In genomic region chr21:26966360-26966977, GRCh38 we compare ENCODE assay signal across 1 cellular context.
A peak's percentile ranks its signal among the peaks of the same experiment; 100 is the strongest.
TF ChIP-seq lines count a peak whose summit lies in the region.

No MANE protein-coding gene starts in this region.

TF ChIP-seq in H1, 55 proteins besides CTCF, POLR2A, EP300 and RAD21:
- TF ChIP-seq KDM1A (IDR thresholded peaks at IDR 0.05; ENCODE audit: borderline replicate concordance, low read length) (peak; percentile 73), SIX5 (IDR thresholded peaks at IDR 0.05; ENCODE audit: low read depth, low read length) (no peak), CREB1 (IDR thresholded peaks at IDR 0.05) (no peak), EGR1 (IDR thresholded peaks at IDR 0.05; ENCODE audit: borderline replicate concordance, low read depth, low read length) (peak; percentile 88), EZH2 (IDR thresholded peaks at IDR 0.05; ENCODE audit: low read depth, low read length, severe bottlenecking) (peak; percentile 26), SP2 (IDR thresholded peaks at IDR 0.05; ENCODE audit: low read length) (no peak), RBBP5 (IDR thresholded peaks at IDR 0.05; ENCODE audit: borderline replicate concordance, low read depth, low read length) (peak; percentile 12; the same call in 1 of the 2 replicates), CHD7 (IDR thresholded peaks at IDR 0.05; ENCODE audit: insufficient replicate concordance, low read length) (no peak), HDAC6 (IDR thresholded peaks at IDR 0.05; ENCODE audit: low read depth, low read length) (no peak)
